Comparison of ENCODE assay signal across 20 cellular contexts in genomic region chr2:230494980-230495379, GRCh38.
"Had no signal": no experiment of that assay in that cellular context is flagged by ENCODE, and none has a peak within 500 bp of the region (broad histone marks: within the 10 kb centered on the region; RNA-seq: fewer than 3 reads in every experiment).

No MANE protein-coding gene starts in this region.

- H3K27ac Mint-ChIP-seq: activated CD8-positive, alpha-beta memory T cell treated with anti-CD3 and anti-CD28 coated beads, Interleukin-2, amount 10 ng/mL, durations not matched to agents 7 days and 5 days; brain; neural progenitor cell had no signal

- H3K4me3 ChIP-seq: heart right ventricle, neural progenitor cell, thyroid gland had no signal

- H3K4me1 Mint-ChIP-seq: brain, neural progenitor cell had no signal

- H3K9me3 ChIP-seq: thyroid gland had no signal

- DNase-seq: activated CD4-positive, alpha-beta T cell treated with anti-CD3 and anti-CD28 coated beads, Interleukin-2, amount 50 U/mL, for 48 hours; activated CD4-positive, CD25-positive, alpha-beta regulatory T cell treated with anti-CD3 and anti-CD28 coated beads, Interleukin-2, amount 50 U/mL, for 72 hours; activated CD8-positive, alpha-beta memory T cell treated with anti-CD3 and anti-CD28 coated beads, Interleukin-2, amount 10 ng/mL, durations not matched to agents 7 days and 5 days; activated naive CD4-positive, alpha-beta T cell treated with anti-CD3 and anti-CD28 coated beads, Interleukin-2, amount 50 U/mL, for 16 hours; activated T-cell treated with anti-CD3 and anti-CD28 coated beads for 4 hours; aorta; heart right ventricle; left colon; mesenchymal stem cell; small intestine; stimulated activated CD8-positive, alpha-beta memory T cell treated with anti-CD3 and anti-CD28 coated beads, Interleukin-4, amount 100 ng/mL, for 48 hours; stimulated activated naive CD4-positive, alpha-beta T cell treated with Interleukin-2 at 50 U/mL for 16 hours; substantia nigra; SW 1271; T-helper 2 cell; thyroid gland had no signal

- H3K36me3 Mint-ChIP-seq: brain, neural progenitor cell had no signal

- H3K4me1 ChIP-seq: neural progenitor cell, thyroid gland had no signal

- H3K27ac ChIP-seq: epithelial cell of prostate, heart right ventricle, neural progenitor cell, thyroid gland had no signal

- H3K27me3 ChIP-seq: heart right ventricle, neural progenitor cell, thyroid gland had no signal

- H3K27me3 Mint-ChIP-seq: activated CD8-positive, alpha-beta memory T cell treated with anti-CD3 and anti-CD28 coated beads, Interleukin-2, amount 10 ng/mL, durations not matched to agents 7 days and 5 days had no signal

- ATAC-seq: activated CD8-positive, alpha-beta memory T cell treated with anti-CD3 and anti-CD28 coated beads, Interleukin-2, amount 10 ng/mL, durations not matched to agents 7 days and 5 days; heart right ventricle; left colon; sciatic nerve had no signal

- H3K36me3 ChIP-seq: neural progenitor cell had no signal

- H3K4me3 Mint-ChIP-seq: activated CD8-positive, alpha-beta memory T cell treated with anti-CD3 and anti-CD28 coated beads, Interleukin-2, amount 10 ng/mL, durations not matched to agents 7 days and 5 days; brain; neural progenitor cell had no signal
